10 cellular contexts compared by ENCODE assay signal in the genomic region with DNA sequence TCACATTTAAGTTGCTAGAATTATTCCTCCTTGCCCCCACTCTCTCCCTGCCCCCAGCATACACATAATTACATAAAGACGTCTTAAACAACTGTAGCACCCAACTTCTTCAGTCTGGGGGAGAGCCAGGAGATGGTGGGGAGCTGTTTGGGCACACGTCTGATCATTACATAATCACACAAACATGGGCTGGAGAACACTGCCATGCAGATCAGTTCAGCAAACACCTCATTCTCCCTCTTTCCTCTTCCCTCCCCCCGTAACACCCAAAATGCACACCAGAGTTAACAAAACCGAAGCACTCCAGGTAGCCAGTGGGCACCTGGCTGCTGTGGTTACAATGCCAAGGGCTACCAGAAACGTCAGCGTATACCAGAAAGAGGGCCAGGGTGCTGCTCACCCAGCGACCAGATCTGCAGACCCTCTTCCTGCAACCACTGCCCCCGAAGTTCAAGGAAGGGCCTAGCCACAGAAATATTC. TPM values are rescaled to one million over a fixed set of nuclear protein-coding genes. Genes with fewer than 3 reads are reported as not detected.
DNase-seq lines count a peak whose midpoint lies in the region; ATAC-seq and TF ChIP-seq lines count a peak whose summit lies in the region.
"Had no signal": no experiment of that assay in that cellular context is flagged by ENCODE, and none has a peak within 500 bp of the region (broad histone marks: within the 10 kb centered on the region; RNA-seq: fewer than 3 reads in every experiment).

No MANE protein-coding gene starts in this region.

- POLR2A ChIA-PET in AG04450 (lab: Yijun Ruan, JAX), result no interaction called here
- POLR2A ChIA-PET in naive thymus-derived CD4-positive, alpha-beta T cell (lab: Charles Lee), result interaction anchor here (0.6 to 12.7 kb wide), 5 partner anchors 9 to 1873 kb away, joined by 3 to 344 read pairs (median 3); no protein-coding TSS in a partner anchor
- POLR2A ChIA-PET in A673 (lab: Charles Lee; ENCODE audit: low non-redundant PET), result no interaction called here

- no peaks in the 10 kb centered on the region for H3K9me3 Mint-ChIP-seq in HFFc6
- H3K9me3 Mint-ChIP-seq in naive thymus-derived CD4-positive, alpha-beta T cell, result peaks cover 0 to 7% (median 0%) of the 10 kb centered on the region in 11 donors

- H3K27me3 ChIP-seq in AG04450 (ENCODE audit: control insufficient read depth, insufficient read depth, low read length) (no peaks in the 10 kb centered on the region), mammary epithelial cell (ENCODE audit: insufficient read depth, low read length) (no peaks in the 10 kb centered on the region), A673 (replicated peaks; ENCODE audit: insufficient read depth, low read depth, low read length, poor library complexity) (no peaks in the 10 kb centered on the region)
- no peaks in the 10 kb centered on the region for H3K27me3 ChIP-seq in naive thymus-derived CD4-positive, alpha-beta T cell (ENCODE audit: control insufficient read depth in 2 of 2, insufficient read depth in 2 of 2, low read length in 2 of 2)

- no peaks in the 10 kb centered on the region for H3K36me3 Mint-ChIP-seq in HFFc6 (ENCODE audit: low read depth)
- H3K36me3 Mint-ChIP-seq in naive thymus-derived CD4-positive, alpha-beta T cell, result peaks cover 0 to 29% (median 0%) of the 10 kb centered on the region in 5 donors

- BruUV-seq in mammary epithelial cell (replicated peaks; lab: Mats Ljungman, UMichigan), result no TSS peak
- BruUV-seq in A673 (replicated peaks; lab: Mats Ljungman, UMichigan), result no TSS peak

- no peaks in the 10 kb centered on the region for H3K9me3 ChIP-seq in AG04450 (ENCODE audit: control insufficient read depth, insufficient read depth, low read length)
- H3K9me3 ChIP-seq in mammary epithelial cell (replicated peaks; ENCODE audit: insufficient read depth, low read length), result no peaks in the 10 kb centered on the region
- H3K9me3 ChIP-seq in naive thymus-derived CD4-positive, alpha-beta T cell (ENCODE audit: control insufficient read depth in 2 of 3, low read length in 3 of 3), result no peaks in the 10 kb centered on the region
- no peaks in the 10 kb centered on the region for H3K9me3 ChIP-seq in A673 (ENCODE audit: low read depth, low read length, poor library complexity, severe bottlenecking)

- H3K9ac ChIP-seq in mammary epithelial cell (ENCODE audit: insufficient read depth, low read length), result no peak overlapping the region

- H3K27ac Mint-ChIP-seq in HFFc6, result no peak overlapping the region
- H3K27ac Mint-ChIP-seq in naive thymus-derived CD4-positive, alpha-beta T cell, result peak overlapping the region; percentile 78 to 94 (median 87)

- H3K79me2 ChIP-seq in mammary epithelial cell (ENCODE audit: insufficient read depth, low read length), result peaks cover 35% of the 10 kb centered on the region

- H2AFZ ChIP-seq in mammary epithelial cell (ENCODE audit: low read depth, low read length), result peak overlapping the region; percentile 79

- H3K4me3 Mint-ChIP-seq in HFFc6, result peak overlapping the region; percentile 89
- H3K4me3 Mint-ChIP-seq in naive thymus-derived CD4-positive, alpha-beta T cell, result peak overlapping the region; percentile 82 to 97 (median 92)

- H4K20me1 ChIP-seq in mammary epithelial cell (ENCODE audit: insufficient read depth, low read length), result no peaks in the 10 kb centered on the region

- peaks cover 68% of the 10 kb centered on the region for H3K4me1 Mint-ChIP-seq in HFFc6 (ENCODE audit: low read depth)
- peaks cover 56 to 86% (median 77%) of the 10 kb centered on the region in 7 donors for H3K4me1 Mint-ChIP-seq in naive thymus-derived CD4-positive, alpha-beta T cell

- peak overlapping the region; percentile 87 for H3K4me2 ChIP-seq in mammary epithelial cell (ENCODE audit: insufficient read depth, low read depth, low read length)

- no peak for DNase-seq in AG04450 (ENCODE audit: low read depth, low spot score)
- DNase-seq in HFFc6, result no peak
- no peak for DNase-seq in mammary epithelial cell
- DNase-seq in naive thymus-derived CD4-positive, alpha-beta T cell, result no peak
- DNase-seq in A673 (ENCODE audit: low spot score), result no peak
- DNase-seq: foreskin melanocyte, trophoblast cell had no signal

- TF ChIP-seq CTCF in AG04450 (IDR thresholded peaks at IDR 0.05; ENCODE audit: low read depth, low read length), result no peak
- TF ChIP-seq CTCF in HFFc6 (IDR thresholded peaks at IDR 0.05), result no peak
- no peak for TF ChIP-seq CTCF in mammary epithelial cell (conservative IDR thresholded peaks at IDR 0.05 in 1 of 2, IDR thresholded peaks at IDR 0.05 in 1 of 2; ENCODE audit: extremely low read depth in 1 of 2, insufficient read depth in 1 of 2, low read depth in 1 of 2, low read length in 2 of 2)
- no peak for TF ChIP-seq CTCF in A673 (conservative IDR thresholded peaks at IDR 0.05; ENCODE audit: low read depth, low read length)

- in situ Hi-C loops in mammary epithelial cell (cut with MboI; ENCODE audit: low sequenced_read_pairs in 2 of 2), result loop anchor here in 1 of 2 donors (10.0 kb wide), 1 partner anchor 108 kb away; no protein-coding TSS in a partner anchor

- H3K27ac ChIP-seq in AG04450 (ENCODE audit: low read depth, low read length) (no peak overlapping the region), mammary epithelial cell (ENCODE audit: insufficient read depth, low read depth, low read length) (no peak overlapping the region), A673 (ENCODE audit: low read depth, low read length, poor library complexity, severe bottlenecking) (no peak overlapping the region)
- H3K27ac ChIP-seq in naive thymus-derived CD4-positive, alpha-beta T cell (ENCODE audit: low read depth, low read length), result peak overlapping the region; percentile 65

- peaks cover 52% of the 10 kb centered on the region for H3K4me1 ChIP-seq in mammary epithelial cell (ENCODE audit: insufficient read depth, low read length)
- peaks cover 66 to 80% of the 10 kb centered on the region in 2 donors for H3K4me1 ChIP-seq in naive thymus-derived CD4-positive, alpha-beta T cell (ENCODE audit: control insufficient read depth in 2 of 2, insufficient read depth in 2 of 2, low read length in 2 of 2)
- H3K4me1 ChIP-seq in A673 (ENCODE audit: insufficient read depth, low read length, poor library complexity, severe bottlenecking), result peaks cover 19% of the 10 kb centered on the region

- WGBS in mammary epithelial cell (ENCODE audit: low coverage, missing lambda C conversion rate), result 76% methylated on average over 5 of the region's 8 CpGs

- peak overlapping the region; percentile 63 for H3K4me3 ChIP-seq in AG04450 (ENCODE audit: low read depth, low read length)
- H3K4me3 ChIP-seq in mammary epithelial cell (replicated peaks in 1 of 3; ENCODE audit: insufficient read depth in 1 of 3, low read depth in 2 of 3, low read length in 3 of 3), result peak overlapping the region in 2 of 3 experiments; percentile 39 to 52
- H3K4me3 ChIP-seq in naive thymus-derived CD4-positive, alpha-beta T cell (ENCODE audit: low read length), result peak overlapping the region; percentile 67
- no peak overlapping the region for H3K4me3 ChIP-seq in A673 (ENCODE audit: low read depth, low read length, poor library complexity, severe bottlenecking)

- ATAC-seq in naive thymus-derived CD4-positive, alpha-beta T cell, result no peak
- ATAC-seq in HG03159 (IDR thresholded peaks at IDR 0.05; ENCODE audit: unreplicated experiment) (no peak), HG02852 (IDR thresholded peaks at IDR 0.05; ENCODE audit: unreplicated experiment) (no peak), GM18511 (IDR thresholded peaks at IDR 0.05; ENCODE audit: unreplicated experiment) (no peak)

- CTCF ChIA-PET in AG04450 (lab: Charles Lee) (no interaction called here), mammary epithelial cell (lab: Charles Lee; ENCODE audit: low non-redundant PET) (no interaction called here), A673 (lab: Charles Lee) (no interaction called here)
- CTCF ChIA-PET in naive thymus-derived CD4-positive, alpha-beta T cell (lab: Charles Lee), result interaction anchor here (2.6 to 5.7 kb wide), 2 partner anchors 11 to 25 kb away, joined by 7 to 38 read pairs; no protein-coding TSS in a partner anchor

- no peaks in the 10 kb centered on the region for H3K27me3 Mint-ChIP-seq in HFFc6 (ENCODE audit: insufficient read depth)
- peaks cover 0 to 14% (median 0%) of the 10 kb centered on the region in 5 donors for H3K27me3 Mint-ChIP-seq in naive thymus-derived CD4-positive, alpha-beta T cell

- dilution Hi-C loops in mammary epithelial cell (cut with HindIII; ENCODE audit: low sequenced_read_pairs), result no loop called here

- H3K36me3 ChIP-seq in mammary epithelial cell (ENCODE audit: insufficient read depth, low read length) (no peaks in the 10 kb centered on the region), A673 (ENCODE audit: insufficient read depth, low read length, poor library complexity, severe bottlenecking) (no peaks in the 10 kb centered on the region)
- H3K36me3 ChIP-seq in naive thymus-derived CD4-positive, alpha-beta T cell (ENCODE audit: control insufficient read depth in 2 of 3, insufficient read depth in 3 of 3, low read length in 3 of 3), result no peaks in the 10 kb centered on the region

- intact Hi-C loops in mammary epithelial cell (cut with micrococcal nuclease), result loop anchor here (5.0 kb wide), 1 partner anchor 120 kb away; no protein-coding TSS in a partner anchor
- intact Hi-C loops in naive thymus-derived CD4-positive, alpha-beta T cell (cut with micrococcal nuclease), result loop anchor here in 1 of 2 donors (5.0 kb wide), 2 partner anchors 110 to 255 kb away; no protein-coding TSS in a partner anchor
- intact Hi-C loops in A673 (cut with micrococcal nuclease; ENCODE audit: unreplicated experiment), result no loop called here

RNA-seq across cellular contexts. Expression of a gene that starts 1.6 kb away (rescaled TPM):
- polyA plus RNA-seq in AG04450 (2011; rRNA removed) (4.8 and 5.0 TPM in 2 replicates), mammary epithelial cell (6.6 TPM)
- polyA minus RNA-seq in AG04450 (2011; rRNA and poly(A)+ RNA removed), result 3.5 and 3.6 TPM in 2 replicates
- total RNA-seq in HFFc6 (2021; fragmentation: NEBNext Ultra II Directional; extraction: Animal tissue kit (Norgen Biotek cat#: 25700)), result 1 to 10 TPM; 7.0 to 9.7 (median 7.9) TPM
- total RNA-seq in mammary epithelial cell (1 to 10 TPM; 4.5 to 7.9 TPM), A673 (2021) (3.1 and 3.6 TPM in 2 replicates)
- 9.8 TPM for polyA minus RNA-seq in mammary epithelial cell
- total RNA-seq in naive thymus-derived CD4-positive, alpha-beta T cell, result 10 to 100 TPM in 2 of 5 experiments, 1 to 10 TPM in 3; 6.6 to 19.1 (median 7.0) TPM
- polyA plus RNA-seq in naive thymus-derived CD4-positive, alpha-beta T cell, result 1 to 10 TPM; 4.3 to 7.2 TPM
